Comparison of ENCODE assay signal across 17 cellular contexts in genomic region chr5:10374623-10375022, GRCh38. TPM values are rescaled to one million over a fixed set of nuclear protein-coding genes. Genes with fewer than 3 reads are reported as not detected.
A peak's percentile ranks its signal among the peaks of the same experiment; 100 is the strongest.
DNase-seq lines count a peak whose midpoint lies in the region; ATAC-seq, FAIRE-seq and TF ChIP-seq lines count a peak whose summit lies in the region.
"Had no signal": no experiment of that assay in that cellular context is flagged by ENCODE, and none has a peak within 500 bp of the region (broad histone marks: within the 10 kb centered on the region; RNA-seq: fewer than 3 reads in every experiment).

No MANE protein-coding gene starts in this region.

- no peak overlapping the region for H3K4me3 Mint-ChIP-seq in stimulated activated naive CD8-positive, alpha-beta T cell treated with anti-CD3 and anti-CD28 coated beads, Interleukin-15, Interleukin-2, amounts not matched to agents 100 ng/mL and 50 ng/mL, for 24 hours
- no peak overlapping the region for H3K4me3 Mint-ChIP-seq in endothelial cell (ENCODE audit: unreplicated experiment)
- H3K4me3 Mint-ChIP-seq: activated T-helper 17 cell treated with anti-CD3 and anti-CD28 coated beads, Interleukin-2, amount 50 U/mL, for 72 hours had no signal

- H4K91ac ChIP-seq in IMR-90 (ENCODE audit: insufficient read depth, low read depth, low read length): no peak overlapping the region

- H3K56ac ChIP-seq in IMR-90 (ENCODE audit: extremely low read depth, insufficient read depth, low read length): no peak overlapping the region

- BruUV-seq in IMR-90 (replicated peaks; lab: Mats Ljungman, UMichigan): no TSS peak

- no peak for TF ChIP-seq RAD21 in IMR-90 (IDR thresholded peaks at IDR 0.05; ENCODE audit: low read length)

- no CpG with 5 or more reads among the region's 3 CpGs for WGBS in IMR-90 (ENCODE audit: extremely low coverage in 2 of 2, insufficient read length in 1 of 2), 2 experiments
- WGBS in smooth muscle cell (ENCODE audit: low lambda C conversion rate): 97% methylated on average over 3 of the region's 3 CpGs

- H2BK15ac ChIP-seq in IMR-90 (ENCODE audit: low read depth, low read length): no peak overlapping the region

- DNase-seq in stimulated activated naive CD8-positive, alpha-beta T cell treated with anti-CD3 and anti-CD28 coated beads, Interleukin-15, Interleukin-2, amounts not matched to agents 100 U/mL and 50 U/mL, for 24 hours: no peak
- no peak for DNase-seq in IMR-90
- no peak for DNase-seq in endothelial cell (ENCODE audit: low spot score)
- no peak for DNase-seq in brain microvascular endothelial cell
- DNase-seq in frontal cortex (ENCODE audit: low spot score in 2 of 2): no peak
- no peak for DNase-seq in smooth muscle cell (lab: John Stamatoyannopoulos, UW; ENCODE audit: unreplicated experiment)
- DNase-seq: Caco-2; left ventricle myocardium superior; naive thymus-derived CD4-positive, alpha-beta T cell; SIG-M5 had no signal

- POLR2A ChIA-PET in IMR-90 (lab: Charles Lee; ENCODE audit: unreplicated experiment): no interaction called here

- CTCF ChIA-PET in IMR-90 (lab: Yijun Ruan, JAX): no interaction called here

- no peaks in the 10 kb centered on the region for H3K9me3 Mint-ChIP-seq in stimulated activated naive CD8-positive, alpha-beta T cell treated with anti-CD3 and anti-CD28 coated beads, Interleukin-15, Interleukin-2, amounts not matched to agents 100 ng/mL and 50 ng/mL, for 24 hours
- H3K9me3 Mint-ChIP-seq in endothelial cell (ENCODE audit: unreplicated experiment): no peaks in the 10 kb centered on the region
- H3K9me3 Mint-ChIP-seq: activated T-helper 17 cell treated with anti-CD3 and anti-CD28 coated beads, Interleukin-2, amount 50 U/mL, for 72 hours had no signal

- H3K27me3 ChIP-seq in IMR-90 (ENCODE audit: control insufficient read depth, insufficient read depth, low read length) (no peaks in the 10 kb centered on the region), brain microvascular endothelial cell (replicated peaks) (no peaks in the 10 kb centered on the region), smooth muscle cell (ENCODE audit: low read depth) (no peaks in the 10 kb centered on the region)
- H3K27me3 ChIP-seq: ascending aorta, right atrium auricular region, thyroid gland had no signal

- no peak for FAIRE-seq in frontal cortex (lab: Jason Lieb, UNC)
- FAIRE-seq: GM12891 had no signal

- no peak overlapping the region for H3K4me3 ChIP-seq in IMR-90 (ENCODE audit: insufficient read depth, low read depth, low read length)
- no peak overlapping the region for H3K4me3 ChIP-seq in brain microvascular endothelial cell (ENCODE audit: low read depth, low read length)
- no peak overlapping the region for H3K4me3 ChIP-seq in smooth muscle cell
- H3K4me3 ChIP-seq: right atrium auricular region, thyroid gland had no signal

- H3K9me3 ChIP-seq in IMR-90 (ENCODE audit: control insufficient read depth, insufficient read depth, low read length) (no peaks in the 10 kb centered on the region), smooth muscle cell (replicated peaks; ENCODE audit: low read depth) (no peaks in the 10 kb centered on the region)
- H3K9me3 ChIP-seq: ascending aorta, Caco-2, right atrium auricular region, thyroid gland had no signal

- no peak for TF ChIP-seq POLR2A in IMR-90 (IDR thresholded peaks at IDR 0.05; ENCODE audit: low read depth, low read length)

- peaks cover 5% of the 10 kb centered on the region for H3K4me1 ChIP-seq in IMR-90 (ENCODE audit: control insufficient read depth, insufficient read depth, low read length)
- H3K4me1 ChIP-seq in smooth muscle cell (ENCODE audit: low read depth): peaks cover 21% of the 10 kb centered on the region

- dilution Hi-C loops in IMR-90 (cut with HindIII; ENCODE audit: low sequenced_read_pairs, unreplicated experiment): no loop called here

- H3K23ac ChIP-seq in IMR-90 (ENCODE audit: low read depth, low read length): peak overlapping the region; percentile 43; the same call in 1 of the 2 replicates

- H3K27me3 Mint-ChIP-seq in stimulated activated naive CD8-positive, alpha-beta T cell treated with anti-CD3 and anti-CD28 coated beads, Interleukin-15, Interleukin-2, amounts not matched to agents 100 ng/mL and 50 ng/mL, for 24 hours: no peaks in the 10 kb centered on the region
- peaks cover 7% of the 10 kb centered on the region for H3K27me3 Mint-ChIP-seq in endothelial cell (ENCODE audit: unreplicated experiment)
- H3K27me3 Mint-ChIP-seq: activated T-helper 17 cell treated with anti-CD3 and anti-CD28 coated beads, Interleukin-2, amount 50 U/mL, for 72 hours; naive thymus-derived CD4-positive, alpha-beta T cell had no signal

- H3K14ac ChIP-seq in IMR-90 (replicated peaks; ENCODE audit: low read depth, low read length): no peak overlapping the region

- H3K79me1 ChIP-seq in IMR-90 (ENCODE audit: low read depth in 1 of 2, low read length in 2 of 2): peaks cover 28 to 59% of the 10 kb centered on the region in 2 experiments

- H2BK20ac ChIP-seq in IMR-90 (ENCODE audit: low read depth, low read length): no peak overlapping the region

- H2AFZ ChIP-seq in IMR-90 (replicated peaks; ENCODE audit: low read length, poor library complexity): no peak overlapping the region
- H2AFZ ChIP-seq in smooth muscle cell (ENCODE audit: low read depth): no peak overlapping the region

- H3K36me3 Mint-ChIP-seq in stimulated activated naive CD8-positive, alpha-beta T cell treated with anti-CD3 and anti-CD28 coated beads, Interleukin-15, Interleukin-2, amounts not matched to agents 100 ng/mL and 50 ng/mL, for 24 hours (ENCODE audit: low read depth): peaks cover 31% of the 10 kb centered on the region
- H3K36me3 Mint-ChIP-seq in endothelial cell (ENCODE audit: low read depth, unreplicated experiment): peaks cover 26% of the 10 kb centered on the region

- no peak overlapping the region for H3K4ac ChIP-seq in IMR-90 (ENCODE audit: low read depth, low read length)

- no peak overlapping the region for H4K8ac ChIP-seq in IMR-90 (ENCODE audit: low read depth in 2 of 2, low read length in 2 of 2)

- H3K4me1 Mint-ChIP-seq in stimulated activated naive CD8-positive, alpha-beta T cell treated with anti-CD3 and anti-CD28 coated beads, Interleukin-15, Interleukin-2, amounts not matched to agents 100 ng/mL and 50 ng/mL, for 24 hours (ENCODE audit: low read depth): peaks cover 77% of the 10 kb centered on the region
- peaks cover 3% of the 10 kb centered on the region for H3K4me1 Mint-ChIP-seq in endothelial cell (ENCODE audit: unreplicated experiment)

- H3K36me3 ChIP-seq in IMR-90 (ENCODE audit: control insufficient read depth, insufficient read depth, low read length): peaks cover 6% of the 10 kb centered on the region
- peaks cover 7% of the 10 kb centered on the region for H3K36me3 ChIP-seq in brain microvascular endothelial cell (replicated peaks)
- no peaks in the 10 kb centered on the region for H3K36me3 ChIP-seq in smooth muscle cell (ENCODE audit: low read depth)
- H3K36me3 ChIP-seq: right atrium auricular region had no signal

- H4K5ac ChIP-seq in IMR-90 (ENCODE audit: low read depth, low read length): no peak overlapping the region

- H3K27ac Mint-ChIP-seq in stimulated activated naive CD8-positive, alpha-beta T cell treated with anti-CD3 and anti-CD28 coated beads, Interleukin-15, Interleukin-2, amounts not matched to agents 100 ng/mL and 50 ng/mL, for 24 hours: peak overlapping the region; percentile 65
- peak overlapping the region; percentile 52 for H3K27ac Mint-ChIP-seq in endothelial cell (ENCODE audit: unreplicated experiment)
- H3K27ac Mint-ChIP-seq: activated T-helper 17 cell treated with anti-CD3 and anti-CD28 coated beads, Interleukin-2, amount 50 U/mL, for 72 hours had no signal

- H2AK5ac ChIP-seq in IMR-90 (ENCODE audit: low read depth, low read length): no peak overlapping the region

- H3F3A ChIP-seq in smooth muscle cell (ENCODE audit: low read depth): no peaks in the 10 kb centered on the region

- H2BK5ac ChIP-seq in IMR-90 (ENCODE audit: low read depth, low read length, poor library complexity, severe bottlenecking): no peak overlapping the region

- no peak overlapping the region for H2AK9ac ChIP-seq in IMR-90 (replicated peaks; ENCODE audit: low read depth, low read length, poor library complexity)

- H4K20me1 ChIP-seq in IMR-90 (ENCODE audit: insufficient read depth, low read length) (peaks cover 71% of the 10 kb centered on the region), smooth muscle cell (ENCODE audit: low read depth) (peaks cover 100% of the 10 kb centered on the region)

- H2BK120ac ChIP-seq in IMR-90 (ENCODE audit: low read depth, low read length): no peak overlapping the region

- H3K9me1 ChIP-seq in IMR-90 (ENCODE audit: insufficient read depth, low read length): peaks cover 20% of the 10 kb centered on the region

- no peak overlapping the region for H3K18ac ChIP-seq in IMR-90 (ENCODE audit: low read depth, low read length)

- ATAC-seq in stimulated activated naive CD8-positive, alpha-beta T cell treated with anti-CD3 and anti-CD28 coated beads, Interleukin-15, Interleukin-2, amounts not matched to agents 100 U/mL and 50 U/mL, for 24 hours: no peak
- ATAC-seq in IMR-90 (ENCODE audit: low read depth) (no peak), HG03097 (IDR thresholded peaks at IDR 0.05; ENCODE audit: low FRiP score, unreplicated experiment) (no peak)
- ATAC-seq: activated T-helper 17 cell treated with anti-CD3 and anti-CD28 coated beads, Interleukin-2, amount 50 U/mL, for 72 hours; naive thymus-derived CD4-positive, alpha-beta T cell had no signal

- TF ChIP-seq CTCF in IMR-90 (conservative IDR thresholded peaks at IDR 0.05; ENCODE audit: low read depth, low read length): no peak
- TF ChIP-seq CTCF in endothelial cell (IDR thresholded peaks at IDR 0.05; ENCODE audit: unreplicated experiment): no peak
- no peak for TF ChIP-seq CTCF in brain microvascular endothelial cell (IDR thresholded peaks at IDR 0.05; ENCODE audit: low read depth, low read length, missing control alignments)
- no peak for TF ChIP-seq CTCF in smooth muscle cell (IDR thresholded peaks at IDR 0.05; ENCODE audit: borderline replicate concordance, insufficient read depth, poor library complexity, severe bottlenecking)

- in situ Hi-C loops in IMR-90 (cut with MboI; ENCODE audit: low sequenced_read_pairs): no loop called here
- in situ Hi-C loops in brain microvascular endothelial cell (cut with HindIII; ENCODE audit: low pct_ligation_motif_present, low sequenced_read_pairs): no loop called here

- intact Hi-C loops in IMR-90 (cut with micrococcal nuclease): no loop called here

- H3K4me2 ChIP-seq in IMR-90 (ENCODE audit: low read depth, low read length) (no peak overlapping the region), smooth muscle cell (no peak overlapping the region)

- H3K79me2 ChIP-seq in smooth muscle cell (ENCODE audit: low read depth): peaks cover 98% of the 10 kb centered on the region

- H3K9ac ChIP-seq in IMR-90 (ENCODE audit: low read depth, low read length) (no peak overlapping the region), smooth muscle cell (ENCODE audit: low read depth) (no peak overlapping the region)

- H3K27ac ChIP-seq in IMR-90 (ENCODE audit: insufficient read depth, low read length): no peak overlapping the region
- H3K27ac ChIP-seq in brain microvascular endothelial cell: no peak overlapping the region
- no peak overlapping the region for H3K27ac ChIP-seq in smooth muscle cell (ENCODE audit: low read depth)
- H3K27ac ChIP-seq: ascending aorta, right atrium auricular region, thyroid gland had no signal

RNA-seq across cellular contexts. Expression of gene MARCHF6, which starts 21.1 kb away (rescaled TPM):
- total RNA-seq in IMR-90 (2012; rRNA removed) (55.2 and 71.4 TPM in 2 replicates), endothelial cell (ENCODE audit: unreplicated experiment) (162 TPM), frontal cortex (229 TPM), smooth muscle cell (106 and 353 TPM in 2 replicates)
- polyA plus RNA-seq in IMR-90 (2012; rRNA removed) (45.9 and 62.6 TPM in 2 replicates), smooth muscle cell (64.2 and 70.0 TPM in 2 replicates)
- polyA plus RNA-seq in IMR-90 (2012; cell fraction: cytosol; rRNA removed): 13.2 and 14.4 TPM in 2 replicates
- 65.9 and 496 TPM in 2 replicates for polyA plus RNA-seq in IMR-90 (2012; cell fraction: nucleus; rRNA removed; ENCODE audit: low replicate concordance)
